In the genomic region with DNA sequence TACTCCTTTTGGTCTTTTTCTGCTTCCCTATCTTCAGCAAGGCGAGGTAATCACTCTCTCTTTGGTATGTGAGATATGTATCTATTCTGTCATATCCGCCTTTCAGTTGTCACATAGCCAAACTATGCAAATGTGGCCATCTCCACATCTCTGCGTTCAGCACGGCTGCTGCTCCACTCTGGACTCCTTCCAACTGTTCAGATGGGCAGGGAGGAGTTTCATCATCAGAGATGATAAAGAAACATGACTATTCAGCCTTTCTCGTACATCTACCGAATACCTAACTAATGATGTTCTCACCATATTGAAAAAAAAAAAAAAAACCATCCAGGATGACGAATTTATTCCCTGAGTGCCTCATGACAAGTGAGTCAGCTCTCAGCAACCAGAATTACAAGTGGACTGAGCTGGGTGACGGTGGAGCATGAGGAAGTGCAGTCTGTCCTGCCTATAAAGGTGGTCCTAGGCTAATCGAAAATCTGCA, we compare ENCODE assay signal across 12 cellular contexts.
DNase-seq lines count a peak whose midpoint lies in the region; ATAC-seq, FAIRE-seq and TF ChIP-seq lines count a peak whose summit lies in the region.
"Had no signal": no experiment of that assay in that cellular context is flagged by ENCODE, and none has a peak within 500 bp of the region (broad histone marks: within the 10 kb centered on the region; RNA-seq: fewer than 3 reads in every experiment).

No MANE protein-coding gene starts in this region.

- H2AFZ ChIP-seq in GM23248 (peak overlapping the region; percentile 62), endothelial cell of umbilical vein (ENCODE audit: low read depth, low read length) (no peak overlapping the region)

- no peak for TF ChIP-seq POLR2A in endothelial cell of umbilical vein (IDR thresholded peaks at IDR 0.05; ENCODE audit: low read depth, low read length)

- POLR2A ChIA-PET in Panc1 (lab: Charles Lee) = no interaction called here
- POLR2A ChIA-PET in endothelial cell of umbilical vein (lab: Charles Lee) = no interaction called here

- H3K9me2 ChIP-seq in GM23248 (ENCODE audit: insufficient read depth) = no peaks in the 10 kb centered on the region

- in situ Hi-C loops in GM23248 (cut with MboI) (no loop called here), Panc1 (cut with HindIII; ENCODE audit: low pct_unique_long_range_greater_than_20kb, low sequenced_read_pairs) (no loop called here)

- no peaks in the 10 kb centered on the region for H3K9me3 ChIP-seq in GM23248 (ENCODE audit: low read depth)
- no peaks in the 10 kb centered on the region; the same call in 1 of the 2 replicates for H3K9me3 ChIP-seq in Panc1 (ENCODE audit: control insufficient read depth, insufficient read depth, low read depth, low read length)
- peaks cover 2% of the 10 kb centered on the region for H3K9me3 ChIP-seq in endothelial cell of umbilical vein (replicated peaks; ENCODE audit: control insufficient read depth, insufficient read depth, low read length)
- H3K9me3 ChIP-seq: colonic mucosa had no signal

- TF ChIP-seq CTCF in Panc1 (IDR thresholded peaks at IDR 0.05) (no peak), endothelial cell of umbilical vein (IDR thresholded peaks at IDR 0.05; ENCODE audit: extremely low read depth in 1 of 2, insufficient read depth in 1 of 2, low read depth in 1 of 2, low read length in 2 of 2) (no peak), retinal pigment epithelial cell (conservative IDR thresholded peaks at IDR 0.05; ENCODE audit: low read depth, low read length) (no peak)

- peak; percentile 74; the same call in 1 of the 2 replicates for ATAC-seq in Panc1
- no peak for ATAC-seq in HG03280 (IDR thresholded peaks at IDR 0.05; ENCODE audit: unreplicated experiment)

- peaks cover 24% of the 10 kb centered on the region for H3K4me1 ChIP-seq in GM23248 (ENCODE audit: insufficient read depth)
- no peaks in the 10 kb centered on the region for H3K4me1 ChIP-seq in Panc1 (ENCODE audit: control insufficient read depth, insufficient read depth, low read length)
- no peaks in the 10 kb centered on the region for H3K4me1 ChIP-seq in endothelial cell of umbilical vein (ENCODE audit: control insufficient read depth, extremely low read depth, insufficient read depth, low read length)
- H3K4me1 ChIP-seq: colonic mucosa had no signal

- H3K27me3 ChIP-seq in GM23248 (replicated peaks; ENCODE audit: insufficient read depth) (no peaks in the 10 kb centered on the region), Panc1 (ENCODE audit: control insufficient read depth, insufficient read depth, low read length) (no peaks in the 10 kb centered on the region), endothelial cell of umbilical vein (ENCODE audit: control insufficient read depth in 2 of 2, insufficient read depth in 2 of 2, low read length in 2 of 2) (no peaks in the 10 kb centered on the region)
- H3K27me3 ChIP-seq: colonic mucosa had no signal

- H3K9ac ChIP-seq in GM23248 (peak overlapping the region; percentile 52; the same call in 1 of the 2 replicates), endothelial cell of umbilical vein (replicated peaks; ENCODE audit: extremely low read depth, insufficient read depth, low read length) (no peak overlapping the region)

- H3K27ac ChIP-seq in GM23248 = peak overlapping the region; percentile 79
- no peak overlapping the region for H3K27ac ChIP-seq in Panc1 (ENCODE audit: low read length)
- no peak overlapping the region for H3K27ac ChIP-seq in endothelial cell of umbilical vein (ENCODE audit: insufficient read depth, low read depth, low read length)
- H3K27ac ChIP-seq: colonic mucosa had no signal

- no peaks in the 10 kb centered on the region for H3K79me2 ChIP-seq in GM23248 (ENCODE audit: insufficient read depth)
- H3K79me2 ChIP-seq in endothelial cell of umbilical vein (ENCODE audit: control insufficient read depth, insufficient read depth, low read length) = no peaks in the 10 kb centered on the region

- no peak for FAIRE-seq in endothelial cell of umbilical vein (lab: Jason Lieb, UNC)
- no peak for FAIRE-seq in GM19239 (lab: Jason Lieb, UNC)

- H3K9me1 ChIP-seq in endothelial cell of umbilical vein (replicated peaks; ENCODE audit: control insufficient read depth, extremely low read depth, insufficient read depth, low read length) = no peaks in the 10 kb centered on the region

- H3F3A ChIP-seq in GM23248 (ENCODE audit: insufficient read depth) = peaks cover 6% of the 10 kb centered on the region

- H4K20me1 ChIP-seq in GM23248 (ENCODE audit: insufficient read depth) = no peaks in the 10 kb centered on the region
- H4K20me1 ChIP-seq in endothelial cell of umbilical vein (replicated peaks; ENCODE audit: control insufficient read depth, extremely low read depth, insufficient read depth, low read length) = no peaks in the 10 kb centered on the region

- H3K4me3 ChIP-seq in GM23248 (peak overlapping the region; percentile 43), Panc1 (ENCODE audit: low read depth in 2 of 2, low read length in 2 of 2) (peak overlapping the region in 1 of 2 experiments; percentile 25; a peak in 2 of 4 replicates), endothelial cell of umbilical vein (replicated peaks in 1 of 3; ENCODE audit: insufficient read depth in 1 of 3, low read depth in 1 of 3, low read length in 3 of 3) (no peak overlapping the region), retinal pigment epithelial cell (ENCODE audit: low read length) (no peak overlapping the region)
- H3K4me3 ChIP-seq: colonic mucosa had no signal

- DNase-seq in GM23248 (peak; percentile 98), Panc1 (ENCODE audit: low read depth, low spot score) (peak; percentile 91), endothelial cell of umbilical vein (ENCODE audit: low read depth, low spot score) (peak; percentile 28), retinal pigment epithelial cell (ENCODE audit: low read depth) (peak; percentile 93), NCI-H524 treated with DMSO at 0.1 percent for 48 hours (lab: John Stamatoyannopoulos, UW) (no peak), GM19239 (ENCODE audit: insufficient read length, low spot score) (no peak)
- DNase-seq in effector CD4-positive, alpha-beta T cell = no peak
- DNase-seq: activated CD4-positive, alpha-beta T cell treated with anti-CD3 and anti-CD28 coated beads for 48 hours; colonic mucosa; NCI-H2107; stimulated activated CD4-positive, alpha-beta T cell treated with anti-CD3 and anti-CD28 coated beads, Interleukin-4, amount 100 ng/mL, for 4 hours had no signal

- no TSS peak for BruUV-seq in Panc1 (replicated peaks; lab: Mats Ljungman, UMichigan)
- BruUV-seq in endothelial cell of umbilical vein (replicated peaks; lab: Mats Ljungman, UMichigan) = no TSS peak

- 0 to 1% methylated on average over 9 of the region's 9 CpGs for WGBS in GM23248 (ENCODE audit: low coverage in 1 of 2, low lambda C conversion rate in 2 of 2, missing lambda C conversion rate in 2 of 2), 2 experiments

- CTCF ChIA-PET in Panc1 (lab: Charles Lee) = no interaction called here
- CTCF ChIA-PET in endothelial cell of umbilical vein (lab: Charles Lee) = no interaction called here

- intact Hi-C loops in Panc1 (cut with micrococcal nuclease; ENCODE audit: unreplicated experiment) = no loop called here
- intact Hi-C loops in endothelial cell of umbilical vein (cut with micrococcal nuclease) = loop anchor here (2.0 kb wide), 1 partner anchor 42 kb away; no protein-coding TSS in a partner anchor

- H3K4me2 ChIP-seq in GM23248 (ENCODE audit: unreplicated experiment) (peak overlapping the region; percentile 52), endothelial cell of umbilical vein (ENCODE audit: insufficient read depth, low read length) (no peak overlapping the region)

- dilution Hi-C loops in endothelial cell of umbilical vein (cut with MboI; ENCODE audit: extremely low pct_ligation_motif_present, low sequenced_read_pairs) = no loop called here

- H3K36me3 ChIP-seq in GM23248 (ENCODE audit: low read depth) (no peaks in the 10 kb centered on the region), Panc1 (ENCODE audit: control insufficient read depth, insufficient read depth, low read length) (no peaks in the 10 kb centered on the region), endothelial cell of umbilical vein (ENCODE audit: control insufficient read depth in 2 of 2, extremely low read depth in 1 of 2, insufficient read depth in 2 of 2, low read length in 2 of 2) (no peaks in the 10 kb centered on the region)
- H3K36me3 ChIP-seq: colonic mucosa had no signal

TF ChIP-seq in endothelial cell of umbilical vein, 7 proteins besides CTCF, POLR2A, EP300 and RAD21:
- TF ChIP-seq JUN (IDR thresholded peaks at IDR 0.05; ENCODE audit: borderline replicate concordance, insufficient read depth, insufficient read length, low read depth) = peak; percentile 63
- TF ChIP-seq MAX (IDR thresholded peaks at IDR 0.05; ENCODE audit: insufficient read depth, insufficient read length) = no peak
- TF ChIP-seq GATA2 (IDR thresholded peaks at IDR 0.05; ENCODE audit: insufficient read depth, insufficient read length, low read depth, low read length) = peak; percentile 24
- no peak for TF ChIP-seq MYC (IDR thresholded peaks at IDR 0.05; ENCODE audit: low read depth, low read length)

Comparison
In these comparisons a context has a peak if more than half of its experiments do, and no peak if none do; other contexts are left out.
1. DNase-seq: peak in GM23248 (single experiment), Panc1 (single experiment), endothelial cell of umbilical vein (single experiment) and retinal pigment epithelial cell (single experiment); none in NCI-H524 treated with DMSO at 0.1 percent for 48 hours (single experiment), GM19239 (single experiment) and effector CD4-positive, alpha-beta T cell (single experiment).